Comparison of ENCODE assay signal across 9 cellular contexts in the genomic region with DNA sequence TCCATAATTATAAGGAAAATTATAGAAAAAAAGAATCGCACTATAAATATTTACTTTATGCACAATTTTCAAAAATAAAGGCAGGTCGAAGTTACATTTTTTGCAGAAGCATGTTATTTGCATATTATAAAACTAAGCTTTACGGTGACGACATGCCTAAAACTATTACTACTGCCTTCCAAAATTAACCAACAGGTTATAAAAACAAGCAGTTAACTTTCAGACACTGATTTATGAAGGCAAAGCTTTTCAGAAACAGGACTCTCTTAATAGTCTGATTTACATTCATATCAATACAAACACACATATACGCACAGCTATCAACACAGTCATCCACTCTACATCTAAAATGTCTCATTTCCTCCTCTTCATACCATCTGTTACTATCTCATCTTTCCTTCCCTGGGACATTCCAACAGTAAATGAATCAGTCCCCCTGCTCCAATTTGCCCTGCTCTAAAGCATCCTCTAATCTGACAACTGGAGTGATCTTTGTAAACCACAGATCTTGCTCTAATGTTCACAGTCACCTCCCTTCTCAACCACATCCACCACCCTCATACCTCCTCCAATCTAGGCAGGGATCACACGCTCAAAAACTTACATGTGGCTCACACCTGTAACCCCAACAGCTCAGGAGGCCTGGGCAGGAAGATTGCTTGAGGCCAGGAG. TPM values are rescaled to one million over a fixed set of nuclear protein-coding genes. Genes with fewer than 3 reads are reported as not detected.
A peak's percentile ranks its signal among the peaks of the same experiment; 100 is the strongest.
DNase-seq lines count a peak whose midpoint lies in the region; ATAC-seq, FAIRE-seq and TF ChIP-seq lines count a peak whose summit lies in the region.
"Had no signal": no experiment of that assay in that cellular context is flagged by ENCODE, and none has a peak within 500 bp of the region (broad histone marks: within the 10 kb centered on the region; RNA-seq: fewer than 3 reads in every experiment).

No MANE protein-coding gene starts in this region.

- intact Hi-C loops in endothelial cell of umbilical vein (cut with micrococcal nuclease) (loop anchor here (2.0 kb wide), 1 partner anchor 18 kb away; no protein-coding TSS in a partner anchor), head of caudate nucleus (cut with DNase I) (no loop called here)

- H3K4me2 ChIP-seq in endothelial cell of umbilical vein (ENCODE audit: insufficient read depth, low read length) = peak overlapping the region; percentile 61

- no peak for TF ChIP-seq POLR2A in endothelial cell of umbilical vein (IDR thresholded peaks at IDR 0.05; ENCODE audit: low read depth, low read length)

- H3K4me1 ChIP-seq in RWPE2 (ENCODE audit: insufficient read depth, poor library complexity, severe bottlenecking) (peaks cover 25% of the 10 kb centered on the region), endothelial cell of umbilical vein (ENCODE audit: control insufficient read depth, extremely low read depth, insufficient read depth, low read length) (peaks cover 11% of the 10 kb centered on the region)

- peak; percentile 50 for FAIRE-seq in endothelial cell of umbilical vein (lab: Jason Lieb, UNC)

- no peak for TF ChIP-seq CTCF in RWPE2 (IDR thresholded peaks at IDR 0.05; ENCODE audit: poor library complexity, severe bottlenecking)
- TF ChIP-seq CTCF in endothelial cell of umbilical vein (IDR thresholded peaks at IDR 0.05; ENCODE audit: extremely low read depth in 1 of 2, insufficient read depth in 1 of 2, low read depth in 1 of 2, low read length in 2 of 2) = no peak

- dilution Hi-C loops in endothelial cell of umbilical vein (cut with MboI; ENCODE audit: extremely low pct_ligation_motif_present, low sequenced_read_pairs) = no loop called here

- no peaks in the 10 kb centered on the region for H3K9me1 ChIP-seq in endothelial cell of umbilical vein (replicated peaks; ENCODE audit: control insufficient read depth, extremely low read depth, insufficient read depth, low read length)

- H2AFZ ChIP-seq in endothelial cell of umbilical vein (ENCODE audit: low read depth, low read length) = no peak overlapping the region

- H3K9me3 ChIP-seq in RWPE2 (ENCODE audit: severe bottlenecking) = peaks cover 12% of the 10 kb centered on the region
- no peaks in the 10 kb centered on the region for H3K9me3 ChIP-seq in endothelial cell of umbilical vein (replicated peaks; ENCODE audit: control insufficient read depth, insufficient read depth, low read length)

- DNase-seq in AG08396 (ENCODE audit: low spot score) (peak; percentile 27), RWPE2 (ENCODE audit: low spot score) (no peak), endothelial cell of umbilical vein (ENCODE audit: low read depth, low spot score) (peak; percentile 63), head of caudate nucleus (no peak), NCI-H82 (lab: John Stamatoyannopoulos, UW) (no peak), SKM-1 treated with dmso at 0.1 percent for 144 hours (lab: John Stamatoyannopoulos, UW; ENCODE audit: unreplicated experiment) (no peak), NCI-H1930 (lab: John Stamatoyannopoulos, UW) (no peak)
- DNase-seq: endodermal cell had no signal

- no TSS peak for BruUV-seq in endothelial cell of umbilical vein (replicated peaks; lab: Mats Ljungman, UMichigan)

- H3K27me3 ChIP-seq in RWPE2 (ENCODE audit: insufficient read depth, poor library complexity, severe bottlenecking) (no peaks in the 10 kb centered on the region), endothelial cell of umbilical vein (ENCODE audit: control insufficient read depth in 2 of 2, insufficient read depth in 2 of 2, low read length in 2 of 2) (no peaks in the 10 kb centered on the region)

- peaks cover 6% of the 10 kb centered on the region for H4K20me1 ChIP-seq in endothelial cell of umbilical vein (replicated peaks; ENCODE audit: control insufficient read depth, extremely low read depth, insufficient read depth, low read length)

- ATAC-seq in GM19351 (IDR thresholded peaks at IDR 0.05; ENCODE audit: unreplicated experiment) = peak; percentile 45
- ATAC-seq in RWPE2 (ENCODE audit: low read depth) = peak; percentile 83

- H3K79me2 ChIP-seq in endothelial cell of umbilical vein (ENCODE audit: control insufficient read depth, insufficient read depth, low read length) = peaks cover 65% of the 10 kb centered on the region

- POLR2A ChIA-PET in endothelial cell of umbilical vein (lab: Charles Lee) = interaction anchor here (2.0 kb wide), 1 partner anchor 22 kb away, joined by 9 read pairs; the partner anchor contains the start of gene FBXW11

- peaks cover 10% of the 10 kb centered on the region for H3K36me3 ChIP-seq in RWPE2 (ENCODE audit: low read depth)
- no peaks in the 10 kb centered on the region for H3K36me3 ChIP-seq in endothelial cell of umbilical vein (ENCODE audit: control insufficient read depth in 2 of 2, extremely low read depth in 1 of 2, insufficient read depth in 2 of 2, low read length in 2 of 2)

- peak overlapping the region; percentile 31 for H3K27ac ChIP-seq in RWPE2 (ENCODE audit: poor library complexity, severe bottlenecking)
- H3K27ac ChIP-seq in endothelial cell of umbilical vein (ENCODE audit: insufficient read depth, low read depth, low read length) = peak overlapping the region; percentile 6

- CTCF ChIA-PET in endothelial cell of umbilical vein (lab: Charles Lee) = interaction anchor here (0.6 to 3.0 kb wide), 6 partner anchors 12 to 1122 kb away, joined by 3 to 19 read pairs (median 6); no protein-coding TSS in a partner anchor

- H3K4me3 ChIP-seq in RWPE2 (ENCODE audit: severe bottlenecking) (no peak overlapping the region), endothelial cell of umbilical vein (replicated peaks in 1 of 3; ENCODE audit: insufficient read depth in 1 of 3, low read depth in 1 of 3, low read length in 3 of 3) (no peak overlapping the region)

- no peak overlapping the region for H3K9ac ChIP-seq in endothelial cell of umbilical vein (replicated peaks; ENCODE audit: extremely low read depth, insufficient read depth, low read length)

TF ChIP-seq in endothelial cell of umbilical vein, 7 proteins besides CTCF, POLR2A, EP300 and RAD21:
- TF ChIP-seq POLR2AphosphoS5 (IDR thresholded peaks at IDR 0.05; ENCODE audit: insufficient read depth, low read depth, low read length) (peak; percentile 53), MAX (IDR thresholded peaks at IDR 0.05; ENCODE audit: insufficient read depth, insufficient read length) (no peak), FOS (IDR thresholded peaks at IDR 0.05; ENCODE audit: borderline replicate concordance, insufficient read depth, low read length) (peak; percentile 92), EZH2 (IDR thresholded peaks at IDR 0.05; ENCODE audit: borderline replicate concordance, low read depth, low read length, severe bottlenecking) (no peak), GATA2 (IDR thresholded peaks at IDR 0.05; ENCODE audit: insufficient read depth, insufficient read length, low read depth, low read length) (peak; percentile 79), MYC (IDR thresholded peaks at IDR 0.05; ENCODE audit: low read depth, low read length) (no peak), JUN (IDR thresholded peaks at IDR 0.05; ENCODE audit: borderline replicate concordance, insufficient read depth, insufficient read length, low read depth) (no peak)
TF ChIP-seq in endothelial cell of umbilical vein: peak in this region for 3.

RNA-seq across cellular contexts. Expression of gene FBXW11, which starts 21.6 kb away (rescaled TPM):
- 42.3 and 44.7 TPM in 2 replicates for total RNA-seq in endothelial cell of umbilical vein
- polyA plus RNA-seq in endothelial cell of umbilical vein = 25.5 and 30.7 TPM in 2 replicates
- 25.2 and 27.0 TPM in 2 replicates for polyA plus RNA-seq in endothelial cell of umbilical vein (2011; cell fraction: cytosol; rRNA removed)
- polyA plus RNA-seq in endothelial cell of umbilical vein (2011; cell fraction: nucleus; rRNA removed) = 31.7 and 45.6 TPM in 2 replicates
- 28.0 and 33.7 TPM in 2 replicates for polyA plus RNA-seq in endothelial cell of umbilical vein (2012)
- 115 and 120 TPM in 2 replicates for polyA minus RNA-seq in endothelial cell of umbilical vein
- polyA minus RNA-seq in endothelial cell of umbilical vein (2011; cell fraction: cytosol; rRNA and poly(A)+ RNA removed) = 49.6 TPM
- polyA minus RNA-seq in endothelial cell of umbilical vein (2011; cell fraction: nucleus; rRNA and poly(A)+ RNA removed) = 36.3 and 54.8 TPM in 2 replicates

Comparison
In these comparisons a context has a peak if more than half of its experiments do, and no peak if none do; other contexts are left out.
1. DNase-seq: peak in AG08396 (single experiment) and endothelial cell of umbilical vein (single experiment); none in RWPE2 (single experiment), head of caudate nucleus (0 of 42), NCI-H82 (single experiment), SKM-1 treated with dmso at 0.1 percent for 144 hours (single experiment) and NCI-H1930 (0 of 2).